In the genomic region with DNA sequence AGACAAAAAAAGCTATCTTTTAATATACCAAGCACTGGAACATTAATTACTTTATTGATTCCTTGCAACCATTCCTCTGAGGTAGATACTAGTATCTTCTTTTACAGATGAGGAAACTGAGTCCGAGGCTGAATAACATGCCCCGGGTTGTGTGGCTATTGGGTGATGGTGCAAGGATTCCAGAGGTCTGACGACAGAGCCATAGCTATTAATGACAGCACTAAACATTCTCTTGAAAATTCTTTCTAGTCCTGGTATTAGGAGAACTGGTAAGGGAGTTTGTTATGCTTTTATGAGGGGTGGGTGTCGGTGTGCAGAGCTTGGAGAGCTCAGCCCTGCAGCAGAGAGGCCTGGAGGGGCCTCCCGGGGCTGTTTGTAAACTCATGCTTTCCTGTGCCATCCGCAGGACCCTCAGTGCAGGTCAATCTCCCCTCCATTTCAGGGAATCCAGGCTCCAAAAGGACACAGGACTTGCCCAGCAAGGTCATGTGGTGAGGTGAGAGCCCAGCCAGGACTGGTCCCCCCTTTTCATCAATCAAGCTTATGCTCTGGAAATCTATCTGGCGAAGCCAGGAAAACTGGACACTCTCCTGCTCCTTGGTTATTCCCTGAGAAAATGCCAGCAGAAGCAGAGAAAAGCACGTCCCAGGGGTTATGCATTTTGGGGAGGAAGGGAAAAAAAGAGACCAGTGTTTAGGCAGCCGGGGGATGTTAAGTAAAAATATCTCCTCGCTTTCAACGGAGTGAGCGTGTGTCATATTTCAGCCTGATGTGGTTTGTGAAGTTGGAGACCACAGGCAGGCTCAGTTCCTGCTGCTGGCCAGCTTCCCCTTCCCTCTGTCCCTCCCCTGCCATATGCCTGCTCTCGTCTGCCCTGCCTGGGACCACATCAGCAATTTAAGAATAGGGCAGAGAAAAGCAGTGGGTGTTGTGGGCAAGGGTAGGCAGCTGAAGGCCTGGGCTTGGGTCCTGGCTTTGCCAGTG, we compare ENCODE assay signal across 8 cellular contexts. TPM values are rescaled to one million over a fixed set of nuclear protein-coding genes. Genes with fewer than 3 reads are reported as not detected.
DNase-seq lines count a peak whose midpoint lies in the region; ATAC-seq and TF ChIP-seq lines count a peak whose summit lies in the region.

No MANE protein-coding gene starts in this region.

- H3K4me1 ChIP-seq in mammary epithelial cell (ENCODE audit: insufficient read depth, low read length) (peaks cover 50% of the 10 kb centered on the region), mesenchymal stem cell (ENCODE audit: control insufficient read depth, insufficient read depth, low read depth, low read length) (peaks cover 29% of the 10 kb centered on the region), tibial nerve (peaks cover 0 to 85% (median 52%) of the 10 kb centered on the region in 4 donors)

- peak overlapping the region; percentile 49 for H2BK5ac ChIP-seq in mesenchymal stem cell (ENCODE audit: low read depth, low read length, poor library complexity, severe bottlenecking)

- peak in 1 of 2 donors; percentile 27 for TF ChIP-seq POLR2A in tibial nerve (IDR thresholded peaks at IDR 0.05)

- TF ChIP-seq EP300 in tibial nerve (IDR thresholded peaks at IDR 0.05) = peak in 1 of 2 donors; percentile 68

- H3K14ac ChIP-seq in mesenchymal stem cell (ENCODE audit: low read length in 2 of 2) = peak overlapping the region in 1 of 2 experiments; percentile 37

- peak overlapping the region; percentile 74 for H4K8ac ChIP-seq in mesenchymal stem cell (ENCODE audit: low read length)

- H3K9me3 ChIP-seq in MG63 = no peaks in the 10 kb centered on the region
- H3K9me3 ChIP-seq in mammary epithelial cell (replicated peaks; ENCODE audit: insufficient read depth, low read length) = no peaks in the 10 kb centered on the region
- no peaks in the 10 kb centered on the region for H3K9me3 ChIP-seq in mesenchymal stem cell (ENCODE audit: control insufficient read depth, low read length)
- no peaks in the 10 kb centered on the region for H3K9me3 ChIP-seq in tibial nerve

- no TSS peak for BruUV-seq in mammary epithelial cell (replicated peaks; lab: Mats Ljungman, UMichigan)

- in situ Hi-C loops in mammary epithelial cell (cut with MboI; ENCODE audit: low sequenced_read_pairs in 2 of 2) = no loop called here

- H3K4me3 ChIP-seq in MG63 = no peak overlapping the region
- no peak overlapping the region for H3K4me3 ChIP-seq in mammary epithelial cell (replicated peaks in 1 of 3; ENCODE audit: insufficient read depth in 1 of 3, low read depth in 2 of 3, low read length in 3 of 3)
- peak overlapping the region in 1 of 2 experiments; percentile 80 for H3K4me3 ChIP-seq in mesenchymal stem cell (ENCODE audit: insufficient read depth in 1 of 2, low read depth in 1 of 2, low read length in 2 of 2)
- peak overlapping the region in 2 of 4 donors; percentile 20 to 94 for H3K4me3 ChIP-seq in tibial nerve

- H4K20me1 ChIP-seq in mammary epithelial cell (ENCODE audit: insufficient read depth, low read length) = no peaks in the 10 kb centered on the region

- peak overlapping the region; percentile 26 for H2BK15ac ChIP-seq in mesenchymal stem cell (ENCODE audit: low read depth, poor library complexity, severe bottlenecking)

- no peak overlapping the region for H3K27ac ChIP-seq in mammary epithelial cell (ENCODE audit: insufficient read depth, low read depth, low read length)
- peak overlapping the region; percentile 89 for H3K27ac ChIP-seq in mesenchymal stem cell (ENCODE audit: low read length, poor library complexity, severe bottlenecking)
- peak overlapping the region; percentile 53 to 99 (median 80) for H3K27ac ChIP-seq in tibial nerve

- ATAC-seq in GM21423 (IDR thresholded peaks at IDR 0.05; ENCODE audit: unreplicated experiment) = no peak

- peak overlapping the region; percentile 1 for H2AFZ ChIP-seq in mammary epithelial cell (ENCODE audit: low read depth, low read length)
- no peak overlapping the region for H2AFZ ChIP-seq in mesenchymal stem cell (ENCODE audit: low read depth, low read length)

- H3K9ac ChIP-seq in mammary epithelial cell (ENCODE audit: insufficient read depth, low read length) (peak overlapping the region; percentile 24), mesenchymal stem cell (ENCODE audit: low read length) (peak overlapping the region; percentile 69)

- H2BK120ac ChIP-seq in mesenchymal stem cell (ENCODE audit: low read depth, low read length) = no peak overlapping the region

- peak overlapping the region; percentile 20 for H3K4me2 ChIP-seq in mammary epithelial cell (ENCODE audit: insufficient read depth, low read depth, low read length)
- peak overlapping the region; percentile 36 for H3K4me2 ChIP-seq in mesenchymal stem cell (ENCODE audit: low read length, poor library complexity, severe bottlenecking)

- H3K79me2 ChIP-seq in mammary epithelial cell (ENCODE audit: insufficient read depth, low read length) = peaks cover 82% of the 10 kb centered on the region

- peak overlapping the region; percentile 31 for H2AK5ac ChIP-seq in mesenchymal stem cell (ENCODE audit: low read length, severe bottlenecking)

- H3K4ac ChIP-seq in mesenchymal stem cell (ENCODE audit: low read depth in 1 of 2, low read length in 2 of 2) = peak overlapping the region; percentile 52 to 82

- H2BK12ac ChIP-seq in mesenchymal stem cell (ENCODE audit: low read length in 2 of 2) = peak overlapping the region; percentile 37 to 98

- no peak overlapping the region for H3K23ac ChIP-seq in mesenchymal stem cell (ENCODE audit: low read length in 2 of 2)

- peaks cover 3% of the 10 kb centered on the region for H3K79me1 ChIP-seq in mesenchymal stem cell (replicated peaks; ENCODE audit: low read length, poor library complexity, severe bottlenecking)

- no peak for TF ChIP-seq CTCF in mammary epithelial cell (conservative IDR thresholded peaks at IDR 0.05 in 1 of 2, IDR thresholded peaks at IDR 0.05 in 1 of 2; ENCODE audit: extremely low read depth in 1 of 2, insufficient read depth in 1 of 2, low read depth in 1 of 2, low read length in 2 of 2)
- no peak for TF ChIP-seq CTCF in tibial nerve (IDR thresholded peaks at IDR 0.05)

- intact Hi-C loops in mammary epithelial cell (cut with micrococcal nuclease) = no loop called here

- dilution Hi-C loops in mammary epithelial cell (cut with HindIII; ENCODE audit: low sequenced_read_pairs) = no loop called here

- CTCF ChIA-PET in mammary epithelial cell (lab: Charles Lee; ENCODE audit: low non-redundant PET) = no interaction called here

- H3K27me3 ChIP-seq in MG63 (no peaks in the 10 kb centered on the region), mammary epithelial cell (ENCODE audit: insufficient read depth, low read length) (no peaks in the 10 kb centered on the region), mesenchymal stem cell (ENCODE audit: control insufficient read depth in 1 of 2, insufficient read depth in 1 of 2, low read length in 2 of 2) (no peaks in the 10 kb centered on the region), tibial nerve (no peaks in the 10 kb centered on the region)

- peak overlapping the region; percentile 36 for H4K91ac ChIP-seq in mesenchymal stem cell (ENCODE audit: low read length)

- peak; percentile 26 for DNase-seq in MG63
- peak; percentile 48 for DNase-seq in mammary epithelial cell
- peak; percentile 82 for DNase-seq in mesenchymal stem cell
- peak in 1 of 2 donors; percentile 37 for DNase-seq in tibial nerve (ENCODE audit: low spot score in 2 of 2)
- DNase-seq in NCI-H1930 (lab: John Stamatoyannopoulos, UW) = no peak
- DNase-seq in NCI-H82 treated with DMSO at 0.1 percent for 48 hours (lab: John Stamatoyannopoulos, UW; ENCODE audit: unreplicated experiment) = no peak
- no peak for DNase-seq in SHP77 treated with DMSO at 0.1 percent for 48 hours (lab: John Stamatoyannopoulos, UW)

- H3K36me3 ChIP-seq in MG63 (0 out of 2 replicates have a peak, but pooled peaks cover 4% of the 10 kb centered on the region), mammary epithelial cell (ENCODE audit: insufficient read depth, low read length) (no peaks in the 10 kb centered on the region), mesenchymal stem cell (ENCODE audit: control insufficient read depth in 1 of 2, insufficient read depth in 2 of 2, low read depth in 1 of 2, low read length in 2 of 2) (peaks cover 3 to 15% of the 10 kb centered on the region in 2 experiments), tibial nerve (no peaks in the 10 kb centered on the region)

- H3K18ac ChIP-seq in mesenchymal stem cell (ENCODE audit: low read depth in 1 of 2, low read length in 2 of 2) = peak overlapping the region; percentile 50 to 82

- WGBS in mammary epithelial cell (ENCODE audit: low coverage, missing lambda C conversion rate) = 31% methylated on average over 12 of the region's 13 CpGs
- 6% methylated on average over 8 of the region's 13 CpGs for WGBS in mesenchymal stem cell
- WGBS in tibial nerve, 2 donors = 22 to 23% methylated on average over 13 of the region's 13 CpGs

RNA-seq across cellular contexts. Expression of a gene that starts 3.7 kb away (rescaled TPM):
- total RNA-seq in MG63 (2014; rRNA removed; shearing (Covaris generic); ENCODE audit: low replicate concordance) = 59.8 and 75.0 TPM in 2 replicates
- total RNA-seq in mammary epithelial cell (100 to 1,000 TPM; 196 to 723 TPM), tibial nerve (1,000 to 10,000 TPM; 1,899 to 6,678 (median 4,539) TPM)
- 462 TPM for polyA plus RNA-seq in mammary epithelial cell
- 325 TPM for polyA minus RNA-seq in mammary epithelial cell
- 196 TPM for polyA plus RNA-seq in mesenchymal stem cell (2013, experiment 1 of 2)
- polyA plus RNA-seq in mesenchymal stem cell (2013, experiment 2 of 2) = 192 TPM

Comparison
In these comparisons a context has a peak if more than half of its experiments do, and no peak if none do; other contexts are left out.
1. DNase-seq: peak in MG63 (single experiment), mammary epithelial cell (single experiment) and mesenchymal stem cell (single experiment); none in NCI-H1930 (0 of 2), NCI-H82 treated with DMSO at 0.1 percent for 48 hours (single experiment) and SHP77 treated with DMSO at 0.1 percent for 48 hours (single experiment).